Comparison of ENCODE assay signal across 1 cellular context in the genomic region with DNA sequence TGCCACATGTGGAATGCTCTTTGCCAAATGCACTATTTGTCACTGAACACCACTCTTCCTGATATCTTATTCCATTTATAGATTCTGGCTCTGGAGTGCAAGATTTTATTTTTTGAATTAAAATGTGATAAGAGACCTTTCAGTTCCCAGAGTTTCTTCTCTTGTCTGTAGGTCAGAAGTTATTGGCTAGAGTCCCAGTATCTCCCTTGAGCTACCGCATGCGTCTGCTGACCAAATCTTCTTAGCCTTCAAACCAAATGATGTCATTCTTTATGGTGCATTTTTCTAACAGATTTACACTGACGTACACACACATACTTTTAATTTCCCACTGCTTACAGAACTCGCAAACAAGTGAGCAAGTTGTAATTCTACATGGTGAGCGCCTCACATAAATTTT.
TF ChIP-seq lines count a peak whose summit lies in the region.

No MANE protein-coding gene starts in this region.

TF ChIP-seq in K562, 482 proteins besides CTCF, POLR2A, EP300 and RAD21:
- TF ChIP-seq ATF7 (IDR thresholded peaks at IDR 0.05) (peak; percentile 70), CREM (IDR thresholded peaks at IDR 0.05; ENCODE audit: low read depth) (0 out of 2 replicates have a peak, but pooled peaks have one; percentile 43), NRF1 (conservative IDR thresholded peaks at IDR 0.05 in 1 of 2, IDR thresholded peaks at IDR 0.05 in 1 of 2) (peak; percentile 27 to 35; a peak in 1 of 4 replicates)
- TF ChIP-seq, protein P1, sequence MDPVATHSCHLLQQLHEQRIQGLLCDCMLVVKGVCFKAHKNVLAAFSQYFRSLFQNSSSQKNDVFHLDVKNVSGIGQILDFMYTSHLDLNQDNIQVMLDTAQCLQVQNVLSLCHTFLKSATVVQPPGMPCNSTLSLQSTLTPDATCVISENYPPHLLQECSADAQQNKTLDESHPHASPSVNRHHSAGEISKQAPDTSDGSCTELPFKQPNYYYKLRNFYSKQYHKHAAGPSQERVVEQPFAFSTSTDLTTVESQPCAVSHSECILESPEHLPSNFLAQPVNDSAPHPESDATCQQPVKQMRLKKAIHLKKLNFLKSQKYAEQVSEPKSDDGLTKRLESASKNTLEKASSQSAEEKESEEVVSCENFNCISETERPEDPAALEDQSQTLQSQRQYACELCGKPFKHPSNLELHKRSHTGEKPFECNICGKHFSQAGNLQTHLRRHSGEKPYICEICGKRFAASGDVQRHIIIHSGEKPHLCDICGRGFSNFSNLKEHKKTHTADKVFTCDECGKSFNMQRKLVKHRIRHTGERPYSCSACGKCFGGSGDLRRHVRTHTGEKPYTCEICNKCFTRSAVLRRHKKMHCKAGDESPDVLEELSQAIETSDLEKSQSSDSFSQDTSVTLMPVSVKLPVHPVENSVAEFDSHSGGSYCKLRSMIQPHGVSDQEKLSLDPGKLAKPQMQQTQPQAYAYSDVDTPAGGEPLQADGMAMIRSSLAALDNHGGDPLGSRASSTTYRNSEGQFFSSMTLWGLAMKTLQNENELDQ (CRISPR knock-in tag; IDR thresholded peaks at IDR 0.05; ENCODE audit: borderline replicate concordance): no peak
- TF ChIP-seq, protein P2, sequence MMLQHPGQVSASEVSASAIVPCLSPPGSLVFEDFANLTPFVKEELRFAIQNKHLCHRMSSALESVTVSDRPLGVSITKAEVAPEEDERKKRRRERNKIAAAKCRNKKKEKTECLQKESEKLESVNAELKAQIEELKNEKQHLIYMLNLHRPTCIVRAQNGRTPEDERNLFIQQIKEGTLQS (IDR thresholded peaks at IDR 0.05): peak; percentile 51; the same call in 1 of the 2 replicates
- TF ChIP-seq, protein P2 (CRISPR knock-in tag; conservative IDR thresholded peaks at IDR 0.05): no peak
TF ChIP-seq in K562: peak in this region for 4.
